23 cellular contexts compared by ENCODE assay signal in genomic region chr1:230233786-230234185, GRCh38.
"Had no signal": no experiment of that assay in that cellular context is flagged by ENCODE, and none has a peak within 500 bp of the region (broad histone marks: within the 10 kb centered on the region; RNA-seq: fewer than 3 reads in every experiment).

No MANE protein-coding gene starts in this region.

- H3K4me3 ChIP-seq: K562, MG63 had no signal

- ATAC-seq: K562, Panc1, SK-N-SH treated with all-trans-retinoic acid at 6 μM for 48 hours had no signal

- H3K27me3 ChIP-seq: MG63 had no signal

- DNase-seq: MG63, NCI-H1092, NCI-H1105 treated with DMSO at 0.1 percent for 48 hours, NCI-H1417 treated with DMSO at 0.1 percent for 48 hours, NCI-H146, NCI-H1694 treated with DMSO at 0.1 percent for 48 hours, NCI-H2029, NCI-H2081 treated with DMSO at 0.1 percent for 48 hours, NCI-H2171, NCI-H226, NCI-H446, NCI-H510A, NCI-H524 treated with DMSO at 0.1 percent for 48 hours, NCI-H69, NCI-H774, SHP77 had no signal

- H3K9me3 ChIP-seq: MG63 had no signal

- H3K27ac ChIP-seq: HL-60, KMS-11, RWPE1 had no signal

- H3K9me3 Mint-ChIP-seq: IgD-negative memory B cell had no signal

- H3K27ac Mint-ChIP-seq: IgD-negative memory B cell had no signal

- H3K4me3 Mint-ChIP-seq: IgD-negative memory B cell had no signal

- H3K27me3 Mint-ChIP-seq: IgD-negative memory B cell had no signal
